Comparison of ENCODE assay signal across 32 cellular contexts in the genomic region with DNA sequence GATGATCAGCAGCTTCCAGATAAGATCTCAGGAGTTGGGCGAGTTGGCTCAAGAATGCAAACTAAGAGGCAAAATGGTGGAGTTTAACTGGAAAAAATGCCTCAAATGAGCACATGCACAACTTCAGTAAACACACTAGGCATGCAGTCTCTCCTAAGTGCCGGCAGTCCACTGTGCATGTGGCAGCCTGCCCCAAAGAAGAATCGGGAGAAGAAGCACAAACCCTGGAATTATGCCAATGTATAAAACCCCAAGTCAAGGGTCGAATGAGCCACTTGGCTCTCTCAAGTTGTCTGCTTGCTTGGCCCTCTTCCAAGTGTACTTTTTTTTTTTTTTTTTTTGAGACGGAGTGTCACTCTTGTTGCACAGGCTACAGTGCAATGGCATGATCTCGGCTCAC. TPM values are rescaled to one million over a fixed set of nuclear protein-coding genes. Genes with fewer than 3 reads are reported as not detected.
"Had no signal": no experiment of that assay in that cellular context is flagged by ENCODE, and none has a peak within 500 bp of the region (broad histone marks: within the 10 kb centered on the region; RNA-seq: fewer than 3 reads in every experiment).

No MANE protein-coding gene starts in this region.

- H3K27ac Mint-ChIP-seq: natural killer cell; stimulated activated effector memory CD8-positive, alpha-beta T cell treated with anti-CD3 and anti-CD28 coated beads, Interleukin-12 subunit alpha, Interleukin-12 subunit beta, amount 100 ng/mL, for 72 hours had no signal

- DNase-seq: cortex of kidney; effector CD4-positive, alpha-beta T cell; heart left ventricle; kidney; left lung; mesendoderm; natural killer cell; occipital lobe; ovary; psoas muscle; right cardiac atrium; sigmoid colon; stimulated activated CD4-positive, alpha-beta T cell treated with anti-CD3 and anti-CD28 coated beads, Interleukin-2, amount 100 ng/mL, for 24 hours; stimulated activated CD4-positive, alpha-beta T cell treated with anti-CD3 and anti-CD28 coated beads, Interleukin-4, amount 100 ng/mL, for 24 hours; stimulated activated naive CD4-positive, alpha-beta T cell treated with Interleukin-2 at 50 U/mL for 16 hours; stomach; thyroid gland; trophoblast cell had no signal

- H3K9me3 Mint-ChIP-seq: stimulated activated effector memory CD8-positive, alpha-beta T cell treated with anti-CD3 and anti-CD28 coated beads, Interleukin-12 subunit alpha, Interleukin-12 subunit beta, amount 100 ng/mL, for 72 hours had no signal

- FAIRE-seq: kidney had no signal

- H3K36me3 Mint-ChIP-seq: natural killer cell; stimulated activated effector memory CD8-positive, alpha-beta T cell treated with anti-CD3 and anti-CD28 coated beads, Interleukin-12 subunit alpha, Interleukin-12 subunit beta, amount 100 ng/mL, for 72 hours had no signal

- H3K4me3 ChIP-seq: esophagus muscularis mucosa, gastroesophageal sphincter, heart left ventricle, hepatocyte, left lung, ovary, psoas muscle, sigmoid colon, stomach, thyroid gland, vagina had no signal

- ATAC-seq: foreskin keratinocyte; gastroesophageal sphincter; heart left ventricle; left lung; natural killer cell; psoas muscle; right cardiac atrium; stimulated activated effector memory CD8-positive, alpha-beta T cell treated with anti-CD3 and anti-CD28 coated beads, Interleukin-12 subunit alpha, Interleukin-12 subunit beta, amount 100 ng/mL, for 72 hours had no signal

- H3K36me3 ChIP-seq: esophagus muscularis mucosa, gastroesophageal sphincter, heart left ventricle, left lung, ovary, sigmoid colon, stomach, thyroid gland, vagina had no signal

- H3K4me3 Mint-ChIP-seq: natural killer cell; stimulated activated effector memory CD8-positive, alpha-beta T cell treated with anti-CD3 and anti-CD28 coated beads, Interleukin-12 subunit alpha, Interleukin-12 subunit beta, amount 100 ng/mL, for 72 hours had no signal

- H3K27me3 ChIP-seq: esophagus muscularis mucosa, foreskin keratinocyte, gastroesophageal sphincter, heart left ventricle, hepatocyte, left lung, ovary, sigmoid colon, stomach, thyroid gland, vagina had no signal

- H3K4me1 Mint-ChIP-seq: natural killer cell; stimulated activated effector memory CD8-positive, alpha-beta T cell treated with anti-CD3 and anti-CD28 coated beads, Interleukin-12 subunit alpha, Interleukin-12 subunit beta, amount 100 ng/mL, for 72 hours had no signal

RNA-seq across cellular contexts. Expression of a gene that starts 53.3 kb away (rescaled TPM):
- total RNA-seq: dermis microvascular lymphatic vessel endothelial cell, epithelial cell of proximal tubule, esophagus muscularis mucosa, fibroblast of lung, foreskin keratinocyte, gastroesophageal sphincter, heart left ventricle, hepatocyte, kidney, left lung, lower leg skin, lung microvascular endothelial cell, mononuclear cell, natural killer cell, psoas muscle, right cardiac atrium, subcutaneous adipose tissue, thyroid gland, ureter, vagina had no signal
